ENCODE assay signal across 20 cellular contexts in genomic region chr5:89282038-89282831, GRCh38.
A peak's percentile ranks its signal among the peaks of the same experiment; 100 is the strongest.
DNase-seq lines count a peak whose midpoint lies in the region; ATAC-seq, FAIRE-seq and TF ChIP-seq lines count a peak whose summit lies in the region.
"Had no signal": no experiment of that assay in that cellular context is flagged by ENCODE, and none has a peak within 500 bp of the region (broad histone marks: within the 10 kb centered on the region; RNA-seq: fewer than 3 reads in every experiment).

No MANE protein-coding gene starts in this region.

- H3K79me2 ChIP-seq in PC-3 (ENCODE audit: low read length) (no peaks in the 10 kb centered on the region), keratinocyte (ENCODE audit: control insufficient read depth, insufficient read depth, low read length) (no peaks in the 10 kb centered on the region)

- ATAC-seq in PC-3 = no peak; the same call in 1 of the 2 replicates
- ATAC-seq in activated T-helper 17 cell treated with anti-CD3 and anti-CD28 coated beads, Interleukin-2, amount 50 U/mL, for 72 hours (replicated peaks) = no peak
- ATAC-seq in HG03457 (IDR thresholded peaks at IDR 0.05; ENCODE audit: unreplicated experiment) = no peak
- ATAC-seq: activated CD8-positive, alpha-beta T cell treated with anti-CD3 and anti-CD28 coated beads, Interleukin-2, amount 10 ng/mL, durations not matched to agents 7 days and 5 days had no signal

- no peaks in the 10 kb centered on the region for H3K36me3 ChIP-seq in HEK293 (ENCODE audit: control insufficient read depth in 2 of 2, insufficient read depth in 1 of 2, low read length in 2 of 2)
- H3K36me3 ChIP-seq in PC-3 (ENCODE audit: low read depth, low read length) = no peaks in the 10 kb centered on the region
- no peaks in the 10 kb centered on the region for H3K36me3 ChIP-seq in keratinocyte (ENCODE audit: control insufficient read depth in 2 of 2, extremely low read depth in 1 of 2, insufficient read depth in 2 of 2, low read length in 2 of 2)
- H3K36me3 ChIP-seq: adrenal gland, ovary, sigmoid colon had no signal

- no peaks in the 10 kb centered on the region for H3K9me1 ChIP-seq in keratinocyte (ENCODE audit: control insufficient read depth, extremely low read depth, insufficient read depth, low read length)

- H3K9ac ChIP-seq in PC-3 (ENCODE audit: low read length) (no peak overlapping the region), keratinocyte (ENCODE audit: control insufficient read depth, extremely low read depth, insufficient read depth, low read length) (no peak overlapping the region)

- no peak overlapping the region for H3K27ac Mint-ChIP-seq in activated T-helper 17 cell treated with anti-CD3 and anti-CD28 coated beads, Interleukin-2, amount 50 U/mL, for 72 hours
- H3K27ac Mint-ChIP-seq: activated CD8-positive, alpha-beta T cell treated with anti-CD3 and anti-CD28 coated beads, Interleukin-2, amount 10 ng/mL, durations not matched to agents 7 days and 5 days; activated T-helper 1 cell treated with anti-CD3 and anti-CD28 coated beads, Interleukin-12 subunit alpha, Interleukin-12 subunit beta, Interleukin-2, Interleukin-4 antibody, amounts not matched to agents 30 ng/mL and 10 ng/mL and 1 ng/mL, durations not matched to agents 14 hours and 24 hours and 36 hours; CD4-positive, alpha-beta memory T cell; T-helper 1 cell treated with Interleukin-12 subunit alpha and Interleukin-12 subunit beta and Interleukin-4 antibody, amounts not matched to agents 30 μg/mL and 1 μg/mL, for 36 hours had no signal

- H3F3A ChIP-seq in PC-3 (ENCODE audit: low read length, unreplicated experiment) = no peaks in the 10 kb centered on the region

- TF ChIP-seq CTCF in HEK293 (tag by site-specific recombination; IDR thresholded peaks at IDR 0.05) (no peak), PC-3 (conservative IDR thresholded peaks at IDR 0.05; ENCODE audit: low read depth, low read length) (no peak), keratinocyte (optimal IDR thresholded peaks at IDR 0.05 in 1 of 3, IDR thresholded peaks at IDR 0.05 in 1 of 3, conservative IDR thresholded peaks at IDR 0.05 in 1 of 3; ENCODE audit: extremely low read depth in 1 of 3, insufficient read depth in 2 of 3, low read length in 3 of 3) (no peak), GM13976 (IDR thresholded peaks at IDR 0.05; ENCODE audit: borderline replicate concordance, control extremely low read depth, extremely low read depth, insufficient read depth, missing control alignments) (no peak)

- H3K36me3 Mint-ChIP-seq in activated T-helper 17 cell treated with anti-CD3 and anti-CD28 coated beads, Interleukin-2, amount 50 U/mL, for 72 hours (ENCODE audit: low read depth) = no peaks in the 10 kb centered on the region
- H3K36me3 Mint-ChIP-seq: CD4-positive, alpha-beta memory T cell had no signal

- H3K4me2 ChIP-seq in PC-3 (ENCODE audit: low read length) (peak overlapping the region; percentile 62), keratinocyte (ENCODE audit: control insufficient read depth, extremely low read depth, insufficient read depth, low read depth, low read length) (no peak overlapping the region)

- H2AFZ ChIP-seq in PC-3 (ENCODE audit: low read length) = no peak overlapping the region
- H2AFZ ChIP-seq in keratinocyte (ENCODE audit: control insufficient read depth, low read length) = no peak overlapping the region

- dilution Hi-C loops in keratinocyte (cut with MboI; ENCODE audit: extremely low pct_ligation_motif_present, low sequenced_read_pairs) = no loop called here

- H3K27me3 Mint-ChIP-seq in activated T-helper 17 cell treated with anti-CD3 and anti-CD28 coated beads, Interleukin-2, amount 50 U/mL, for 72 hours = no peaks in the 10 kb centered on the region

- intact Hi-C loops in PC-3 (cut with micrococcal nuclease) = no loop called here

- H4K20me1 ChIP-seq in PC-3 (ENCODE audit: low read length) (no peaks in the 10 kb centered on the region), keratinocyte (ENCODE audit: control insufficient read depth, extremely low read depth, insufficient read depth, low read length) (no peaks in the 10 kb centered on the region)

- H3K9me3 ChIP-seq in HEK293 (ENCODE audit: control insufficient read depth, insufficient read depth, low read depth, low read length) = no peaks in the 10 kb centered on the region
- H3K9me3 ChIP-seq in PC-3 (ENCODE audit: low read length) = no peaks in the 10 kb centered on the region
- no peaks in the 10 kb centered on the region for H3K9me3 ChIP-seq in keratinocyte (ENCODE audit: control insufficient read depth, low read depth, low read length)
- H3K9me3 ChIP-seq: adrenal gland, ovary, sigmoid colon had no signal

- CTCF ChIA-PET in HEK293 (lab: Yijun Ruan, JAX) = no interaction called here
- CTCF ChIA-PET in PC-3 (lab: Charles Lee) = interaction anchor here (0.5 kb wide), 1 partner anchor 32 kb away, joined by 3 read pairs; no protein-coding TSS in a partner anchor

- H3K27me3 ChIP-seq in PC-3 (ENCODE audit: low read length) (no peaks in the 10 kb centered on the region), keratinocyte (ENCODE audit: control insufficient read depth, extremely low read depth, insufficient read depth, low read length) (no peaks in the 10 kb centered on the region)
- H3K27me3 ChIP-seq: adrenal gland, ovary, sigmoid colon had no signal

- no peak overlapping the region for H3K4me3 Mint-ChIP-seq in activated T-helper 17 cell treated with anti-CD3 and anti-CD28 coated beads, Interleukin-2, amount 50 U/mL, for 72 hours
- H3K4me3 Mint-ChIP-seq: activated CD8-positive, alpha-beta T cell treated with anti-CD3 and anti-CD28 coated beads, Interleukin-2, amount 10 ng/mL, durations not matched to agents 7 days and 5 days; activated T-helper 1 cell treated with anti-CD3 and anti-CD28 coated beads, Interleukin-12 subunit alpha, Interleukin-12 subunit beta, Interleukin-2, Interleukin-4 antibody, amounts not matched to agents 30 ng/mL and 10 ng/mL and 1 ng/mL, durations not matched to agents 14 hours and 24 hours and 36 hours; CD4-positive, alpha-beta memory T cell; T-helper 1 cell treated with Interleukin-12 subunit alpha and Interleukin-12 subunit beta and Interleukin-4 antibody, amounts not matched to agents 30 μg/mL and 1 μg/mL, for 36 hours had no signal

- H3K4me3 ChIP-seq in HEK293 (ENCODE audit: low read depth, low read length) (no peak overlapping the region), PC-3 (ENCODE audit: low read length) (no peak overlapping the region), keratinocyte (ENCODE audit: control insufficient read depth in 2 of 3, extremely low read depth in 1 of 3, insufficient read depth in 2 of 3, low read depth in 1 of 3, low read length in 3 of 3) (no peak overlapping the region)
- H3K4me3 ChIP-seq: adrenal gland, lung, ovary, sigmoid colon had no signal

- H3K4me1 Mint-ChIP-seq in activated T-helper 17 cell treated with anti-CD3 and anti-CD28 coated beads, Interleukin-2, amount 50 U/mL, for 72 hours = no peaks in the 10 kb centered on the region
- H3K4me1 Mint-ChIP-seq: CD4-positive, alpha-beta memory T cell had no signal

- H3K27ac ChIP-seq in HEK293 (ENCODE audit: extremely low read depth, low read depth, low read length) = peak overlapping the region; percentile 27
- H3K27ac ChIP-seq in PC-3 (ENCODE audit: low read length) = peak overlapping the region; percentile 93
- peak overlapping the region; percentile 13 for H3K27ac ChIP-seq in keratinocyte (ENCODE audit: control insufficient read depth, insufficient read depth, low read length)
- H3K27ac ChIP-seq: adrenal gland, ovary, sigmoid colon had no signal

- POLR2A ChIA-PET in HEK293 (lab: Yijun Ruan, JAX) = no interaction called here
- POLR2A ChIA-PET in PC-3 (lab: Charles Lee; ENCODE audit: unreplicated experiment) = no interaction called here

- BruUV-seq in PC-3 (replicated peaks; lab: Mats Ljungman, UMichigan) = no TSS peak

- DNase-seq in GM12892 (ENCODE audit: insufficient read length) (no peak), PC-3 (no peak), keratinocyte (ENCODE audit: low read depth, low spot score) (no peak), NCI-H2029 (lab: John Stamatoyannopoulos, UW) (no peak), GM13976 (ENCODE audit: low spot score) (no peak)
- DNase-seq: activated CD8-positive, alpha-beta T cell treated with anti-CD3 and anti-CD28 coated beads, Interleukin-2, amount 10 ng/mL, durations not matched to agents 7 days and 5 days; adrenal gland; CD4-positive, alpha-beta memory T cell; GOT3; islet precursor cell; NCI-H1105; ovary; sigmoid colon; stimulated activated CD4-positive, alpha-beta T cell treated with anti-CD3 and anti-CD28 coated beads, Interleukin-1b, Interleukin-23, amount 100 ng/mL, for 48 hours had no signal

- H3K9me3 Mint-ChIP-seq in activated T-helper 17 cell treated with anti-CD3 and anti-CD28 coated beads, Interleukin-2, amount 50 U/mL, for 72 hours = no peaks in the 10 kb centered on the region
- H3K9me3 Mint-ChIP-seq: activated T-helper 1 cell treated with anti-CD3 and anti-CD28 coated beads, Interleukin-12 subunit alpha, Interleukin-12 subunit beta, Interleukin-2, Interleukin-4 antibody, amounts not matched to agents 30 ng/mL and 10 ng/mL and 1 ng/mL, durations not matched to agents 14 hours and 24 hours and 36 hours; T-helper 1 cell treated with Interleukin-12 subunit alpha and Interleukin-12 subunit beta and Interleukin-4 antibody, amounts not matched to agents 30 μg/mL and 1 μg/mL, for 36 hours had no signal

- FAIRE-seq in GM12892 (lab: Jason Lieb, UNC) = peak; percentile 87
- FAIRE-seq in keratinocyte (lab: Jason Lieb, UNC) = no peak

- no peak for TF ChIP-seq POLR2A in GM12892 (IDR thresholded peaks at IDR 0.05; ENCODE audit: low read depth, low read length)

- in situ Hi-C loops in GM13976 (cut with MboI; ENCODE audit: low sequenced_read_pairs, unreplicated experiment) = loop anchor here (25.0 kb wide), 1 partner anchor 395 kb away; the partner anchor contains the start of gene MEF2C

- H3K9me2 ChIP-seq in PC-3 (replicated peaks; ENCODE audit: low read length) = no peaks in the 10 kb centered on the region

- H3K4me1 ChIP-seq in HEK293 (ENCODE audit: control insufficient read depth, insufficient read depth, low read length) = peaks cover 7% of the 10 kb centered on the region; the same call in 1 of the 2 replicates
- H3K4me1 ChIP-seq in PC-3 (ENCODE audit: insufficient read depth, low read length) = peaks cover 38% of the 10 kb centered on the region
- peaks cover 16% of the 10 kb centered on the region for H3K4me1 ChIP-seq in keratinocyte (ENCODE audit: control insufficient read depth, extremely low read depth, insufficient read depth, low read length)
- H3K4me1 ChIP-seq: adrenal gland, sigmoid colon had no signal

TF ChIP-seq in HEK293, 187 proteins besides CTCF, POLR2A, EP300 and RAD21:
- no peak for TF ChIP-seq ZNF501 (tag by site-specific recombination; IDR thresholded peaks at IDR 0.05)
- peak; percentile 45; the same call in 1 of the 2 replicates for TF ChIP-seq TCF7L2 (IDR thresholded peaks at IDR 0.05; ENCODE audit: borderline replicate concordance, low read depth, low read length)

Comparison
In these comparisons a context has a peak if more than half of its experiments do, and no peak if none do; other contexts are left out.
1. H3K27ac ChIP-seq: peak in every context shown above with its lines; median percentile 93 in PC-3; 27 in HEK293; 13 in keratinocyte.